Comparison of ENCODE assay signal across 1 cellular context in the genomic region with DNA sequence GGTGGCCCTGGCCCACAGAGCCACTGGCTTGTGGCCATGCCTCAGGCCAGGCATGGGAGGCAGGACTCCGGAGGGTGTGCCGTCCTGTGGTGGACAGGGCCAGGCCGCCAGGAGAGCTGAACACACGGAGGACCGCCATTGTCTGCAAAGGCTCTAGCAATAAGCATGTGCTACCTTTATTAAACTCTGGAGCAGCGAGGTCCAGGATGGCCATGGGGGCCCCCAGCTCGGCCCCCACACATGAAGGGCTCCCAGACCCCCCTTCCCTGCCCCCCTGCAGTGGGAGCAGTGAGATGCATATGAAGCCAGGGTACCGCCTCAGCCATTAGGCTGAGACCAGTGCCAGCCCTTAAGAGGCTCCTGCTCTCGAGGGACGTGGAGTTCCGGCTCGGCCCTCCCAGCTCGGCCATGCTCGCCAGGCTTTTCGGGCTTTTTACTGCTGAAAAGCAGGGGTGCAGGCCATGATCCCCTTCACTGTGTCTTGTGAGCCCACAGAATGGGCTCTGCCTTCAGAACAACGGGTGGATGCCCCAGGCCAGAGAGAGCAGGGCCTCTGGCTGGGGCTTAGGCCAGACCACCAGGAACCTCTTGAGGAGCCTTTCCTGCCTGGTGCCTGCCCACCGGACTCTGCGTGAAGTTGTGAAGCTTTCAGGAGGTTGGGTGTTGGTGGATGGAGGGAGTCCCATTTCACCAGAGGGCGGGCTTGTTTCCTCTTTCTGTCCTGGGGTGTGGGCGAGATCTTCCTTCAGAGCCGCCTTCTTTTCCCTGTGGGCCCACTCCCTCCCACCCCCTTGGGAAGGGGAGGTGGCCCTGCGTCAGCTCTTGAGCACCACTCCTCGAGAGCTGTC.
TF ChIP-seq lines count a peak whose summit lies in the region.

No MANE protein-coding gene starts in this region.

TF ChIP-seq in HepG2, 621 proteins besides CTCF, POLR2A, EP300 and RAD21:
- TF ChIP-seq SMAD9 (CRISPR knock-in tag; IDR thresholded peaks at IDR 0.05): no peak
- 0 out of 2 replicates have a peak, but pooled peaks have one; percentile 15 for TF ChIP-seq ZFY (CRISPR knock-in tag; IDR thresholded peaks at IDR 0.05)
- TF ChIP-seq ZBTB26 (CRISPR knock-in tag; IDR thresholded peaks at IDR 0.05; ENCODE audit: borderline replicate concordance): no peak
TF ChIP-seq in HepG2: peak in this region for 1.
